Comparison of ENCODE assay signal across 8 cellular contexts in the genomic region with DNA sequence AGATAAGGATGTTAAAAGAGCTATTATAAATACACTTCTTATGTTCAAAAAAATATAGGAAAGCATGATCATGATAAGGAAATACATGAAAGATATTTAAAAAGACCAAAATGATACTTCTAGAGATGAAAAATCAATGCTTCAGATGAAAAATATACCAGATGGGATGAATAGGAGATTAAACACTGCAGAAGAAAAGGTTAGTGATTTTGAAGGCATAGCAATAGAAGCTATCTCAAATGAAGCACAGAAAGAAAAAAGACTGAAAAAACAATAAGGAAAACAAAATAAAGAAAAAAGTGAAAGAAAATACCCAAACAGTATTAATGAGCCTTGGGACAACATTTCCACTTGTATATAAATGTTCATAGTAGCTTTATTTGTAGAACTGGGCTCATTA.
"Had no signal": no experiment of that assay in that cellular context is flagged by ENCODE, and none has a peak within 500 bp of the region (broad histone marks: within the 10 kb centered on the region; RNA-seq: fewer than 3 reads in every experiment).

No MANE protein-coding gene starts in this region.

- H3K4me3 ChIP-seq: GM12878 had no signal

- FAIRE-seq: G401.6, GM12878, GM12891, GM12892, GM18507, GM19239 had no signal

- DNase-seq: GDM1, GF-D8 had no signal

- ATAC-seq: GM12878 had no signal
